In the genomic region with DNA sequence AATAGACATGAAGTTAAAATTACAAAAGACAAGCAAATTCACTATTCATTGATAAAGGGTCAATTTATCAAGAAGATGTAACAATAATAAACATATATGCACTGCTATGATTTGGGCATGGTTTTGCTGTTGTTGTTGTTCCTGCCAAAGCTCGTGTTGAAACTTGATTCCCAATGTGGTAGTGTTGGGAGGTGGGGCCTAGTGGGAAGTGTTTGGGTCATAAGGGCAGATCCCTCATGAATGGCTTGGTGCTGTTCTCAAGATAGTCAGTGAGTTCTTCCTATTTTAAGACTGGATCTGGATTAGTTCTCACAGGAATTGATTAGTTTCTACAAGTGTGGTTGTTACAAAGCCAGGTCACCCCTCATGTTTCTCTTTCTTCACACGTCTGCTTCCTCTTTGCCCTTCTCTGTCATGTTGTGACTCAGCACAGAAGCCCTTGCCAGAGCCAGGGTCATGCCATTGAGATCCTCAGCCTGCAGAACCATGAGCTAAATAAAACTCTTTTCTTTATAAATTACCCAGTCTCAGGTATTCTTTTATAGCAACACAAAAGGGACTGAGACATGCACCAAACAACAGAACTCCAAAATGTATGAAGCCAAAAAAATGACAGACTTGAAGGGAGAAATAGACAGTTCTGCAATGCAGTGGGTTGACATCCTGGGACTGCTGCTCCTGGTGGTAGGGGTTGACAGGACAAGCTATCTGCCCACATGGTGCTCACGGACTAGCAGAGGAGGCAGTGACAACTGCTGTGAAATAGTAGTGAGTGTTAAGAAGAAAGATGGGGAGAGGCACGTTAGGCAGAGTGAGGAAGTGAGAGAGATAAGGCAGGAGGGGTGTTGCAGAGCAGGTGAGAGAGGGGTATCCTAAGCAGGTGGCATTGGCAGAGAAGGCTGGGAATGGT, we compare ENCODE assay signal across 9 cellular contexts. TPM values are rescaled to one million over a fixed set of nuclear protein-coding genes. Genes with fewer than 3 reads are reported as not detected.
DNase-seq lines count a peak whose midpoint lies in the region; ATAC-seq and TF ChIP-seq lines count a peak whose summit lies in the region.
"Had no signal": no experiment of that assay in that cellular context is flagged by ENCODE, and none has a peak within 500 bp of the region (broad histone marks: within the 10 kb centered on the region; RNA-seq: fewer than 3 reads in every experiment).

No MANE protein-coding gene starts in this region.

- H2AFZ ChIP-seq in parathyroid adenoma, result peak overlapping the region; percentile 74

- H3K79me2 ChIP-seq in parathyroid adenoma, result no peaks in the 10 kb centered on the region

- no peaks in the 10 kb centered on the region for H3K36me3 ChIP-seq in parathyroid adenoma (ENCODE audit: control insufficient read depth, insufficient read depth, low read length)

- peak overlapping the region in 3 of 4 donors; percentile 44 to 86 (median 72) for H3K4me3 Mint-ChIP-seq in IgD-negative memory B cell
- no peak overlapping the region for H3K4me3 Mint-ChIP-seq in activated T-helper 2 cell treated with anti-CD3 and anti-CD28 coated beads, Interferon-gamma antibody, Interleukin-2, Interleukin-4, amounts not matched to agents 10 μg/mL and 5 μg/mL and 100 μg/mL, durations not matched to agents 14 hours and 24 hours and 36 hours (ENCODE audit: low read depth)

- H3K27ac Mint-ChIP-seq in IgD-negative memory B cell, result peak overlapping the region in 1 of 3 donors; percentile 2
- peak overlapping the region; percentile 45 for H3K27ac Mint-ChIP-seq in activated T-helper 2 cell treated with anti-CD3 and anti-CD28 coated beads, Interferon-gamma antibody, Interleukin-2, Interleukin-4, amounts not matched to agents 10 μg/mL and 5 μg/mL and 100 μg/mL, durations not matched to agents 14 hours and 24 hours and 36 hours

- H3K4me1 ChIP-seq in parathyroid adenoma, result peaks cover 12% of the 10 kb centered on the region

- intact Hi-C loops in activated T-helper 2 cell treated with anti-CD3 and anti-CD28 coated beads, Interferon-gamma antibody, Interleukin-2, Interleukin-4, amounts not matched to agents 10 μg/mL and 5 μg/mL and 100 μg/mL, durations not matched to agents 14 hours and 24 hours and 36 hours (cut with micrococcal nuclease), result loop anchor here (5.0 kb wide), 2 partner anchors 49 to 69 kb away; partner anchors contain the start of gene CXXC1

- H3K4me2 ChIP-seq in parathyroid adenoma (ENCODE audit: low read length), result no peak overlapping the region

- no peak for DNase-seq in activated T-helper 2 cell treated with anti-CD3 and anti-CD28 coated beads, Interferon-gamma antibody, Interleukin-2, Interleukin-4, amounts not matched to agents 10 μg/mL and 5 μg/mL and 100 μg/mL, durations not matched to agents 14 hours and 24 hours and 36 hours (ENCODE audit: low spot score)
- no peak for DNase-seq in activated gamma-delta T cell treated with Interleukin-2 at 50 U/mL for 16 hours
- DNase-seq in NCI-H187 (lab: John Stamatoyannopoulos, UW), result no peak
- no peak for DNase-seq in activated naive CD4-positive, alpha-beta T cell (lab: John Stamatoyannopoulos, UW)

- TF ChIP-seq CTCF in GM12875 (IDR thresholded peaks at IDR 0.05; ENCODE audit: borderline replicate concordance, insufficient read depth, low read depth, low read length) (peak; percentile 64), parathyroid adenoma (IDR thresholded peaks at IDR 0.05) (peak; percentile 31)

- peak; percentile 80 for ATAC-seq in GM21576 (IDR thresholded peaks at IDR 0.05; ENCODE audit: unreplicated experiment)

- no peaks in the 10 kb centered on the region for H3K9me3 ChIP-seq in parathyroid adenoma (ENCODE audit: control insufficient read depth, low read length)

- no peaks in the 10 kb centered on the region for H3K9me3 Mint-ChIP-seq in IgD-negative memory B cell
- H3K9me3 Mint-ChIP-seq in activated T-helper 2 cell treated with anti-CD3 and anti-CD28 coated beads, Interferon-gamma antibody, Interleukin-2, Interleukin-4, amounts not matched to agents 10 μg/mL and 5 μg/mL and 100 μg/mL, durations not matched to agents 14 hours and 24 hours and 36 hours, result no peaks in the 10 kb centered on the region
- H3K9me3 Mint-ChIP-seq: T-cell had no signal

- peaks cover 20% of the 10 kb centered on the region for H3K27me3 Mint-ChIP-seq in IgD-negative memory B cell
- H3K27me3 Mint-ChIP-seq in activated T-helper 2 cell treated with anti-CD3 and anti-CD28 coated beads, Interferon-gamma antibody, Interleukin-2, Interleukin-4, amounts not matched to agents 10 μg/mL and 5 μg/mL and 100 μg/mL, durations not matched to agents 14 hours and 24 hours and 36 hours (ENCODE audit: low read depth), result peaks cover 32% of the 10 kb centered on the region

- no peak overlapping the region for H3K9ac ChIP-seq in parathyroid adenoma

- peaks cover 3% of the 10 kb centered on the region for H3K36me3 Mint-ChIP-seq in IgD-negative memory B cell
- no peaks in the 10 kb centered on the region for H3K36me3 Mint-ChIP-seq in activated T-helper 2 cell treated with anti-CD3 and anti-CD28 coated beads, Interferon-gamma antibody, Interleukin-2, Interleukin-4, amounts not matched to agents 10 μg/mL and 5 μg/mL and 100 μg/mL, durations not matched to agents 14 hours and 24 hours and 36 hours (ENCODE audit: low read depth)
- H3K36me3 Mint-ChIP-seq: T-cell had no signal

- H3K27ac ChIP-seq in parathyroid adenoma, result peak overlapping the region; percentile 47

- H3K4me3 ChIP-seq in GM12875 (ENCODE audit: low read depth, low read length) (no peak overlapping the region), parathyroid adenoma (ENCODE audit: low read depth, low read length) (no peak overlapping the region)

- peaks cover 10 to 12% (median 12%) of the 10 kb centered on the region in 3 donors for H3K4me1 Mint-ChIP-seq in IgD-negative memory B cell
- H3K4me1 Mint-ChIP-seq in activated T-helper 2 cell treated with anti-CD3 and anti-CD28 coated beads, Interferon-gamma antibody, Interleukin-2, Interleukin-4, amounts not matched to agents 10 μg/mL and 5 μg/mL and 100 μg/mL, durations not matched to agents 14 hours and 24 hours and 36 hours (ENCODE audit: low read depth), result peaks cover 12% of the 10 kb centered on the region

- no peaks in the 10 kb centered on the region for H3K27me3 ChIP-seq in parathyroid adenoma (ENCODE audit: control insufficient read depth, insufficient read depth, low read length)

RNA-seq across cellular contexts. Expression of gene SKA1, which starts 18.6 kb away (rescaled TPM):
- 0.90 TPM for polyA plus RNA-seq in IgD-negative memory B cell
- total RNA-seq in activated T-helper 2 cell treated with anti-CD3 and anti-CD28 coated beads, Interferon-gamma antibody, Interleukin-2, Interleukin-4, amounts not matched to agents 10 μg/mL and 5 μg/mL and 100 μg/mL, durations not matched to agents 14 hours and 24 hours and 36 hours, result 23.5 and 23.6 TPM in 2 replicates
